ENCODE assay signal across 1 cellular context in genomic region chr1:61397915-61398314, GRCh38.
TF ChIP-seq lines count a peak whose summit lies in the region.

No MANE protein-coding gene starts in this region.

TF ChIP-seq in IMR-90, 13 proteins besides CTCF, POLR2A, EP300 and RAD21:
- no peak for TF ChIP-seq SMC3 (IDR thresholded peaks at IDR 0.05; ENCODE audit: low read depth, low read length)
- TF ChIP-seq MXI1 (IDR thresholded peaks at IDR 0.05; ENCODE audit: borderline replicate concordance, low read depth, low read length) = no peak
- TF ChIP-seq FOS (IDR thresholded peaks at IDR 0.05; ENCODE audit: low read depth, low read length) = no peak
- TF ChIP-seq MAZ (IDR thresholded peaks at IDR 0.05; ENCODE audit: borderline replicate concordance, low read depth, low read length) = no peak
- no peak for TF ChIP-seq ELK1 (IDR thresholded peaks at IDR 0.05; ENCODE audit: borderline replicate concordance, low read depth, low read length)
- TF ChIP-seq USF2 (IDR thresholded peaks at IDR 0.05; ENCODE audit: low read depth, low read length) = no peak
- no peak for TF ChIP-seq CHD1 (IDR thresholded peaks at IDR 0.05; ENCODE audit: low read depth, low read length)
- TF ChIP-seq MAFK (IDR thresholded peaks at IDR 0.05; ENCODE audit: low read depth, low read length) = no peak
- TF ChIP-seq NFE2L2 (IDR thresholded peaks at IDR 0.05; ENCODE audit: low read depth, low read length) = no peak
- TF ChIP-seq CEBPB (IDR thresholded peaks at IDR 0.05; ENCODE audit: low read depth, low read length) = no peak
- TF ChIP-seq BHLHE40 (IDR thresholded peaks at IDR 0.05; ENCODE audit: low read depth, low read length) = no peak
- no peak for TF ChIP-seq RFX5 (IDR thresholded peaks at IDR 0.05; ENCODE audit: low read depth, low read length)
- TF ChIP-seq RCOR1 (IDR thresholded peaks at IDR 0.05; ENCODE audit: insufficient replicate concordance, low read length) = no peak
